In genomic region chr21:15755125-15755524, GRCh38 we compare ENCODE assay signal across 14 cellular contexts.
"Had no signal": no experiment of that assay in that cellular context is flagged by ENCODE, and none has a peak within 500 bp of the region (broad histone marks: within the 10 kb centered on the region; RNA-seq: fewer than 3 reads in every experiment).

No MANE protein-coding gene starts in this region.

- H3K27me3 Mint-ChIP-seq: activated CD8-positive, alpha-beta memory T cell treated with anti-CD3 and anti-CD28 coated beads, Interleukin-2, amount 10 ng/mL, durations not matched to agents 7 days and 5 days; activated naive CD8-positive, alpha-beta T cell treated with anti-CD3 and anti-CD28 coated beads, Interleukin-2, amount 50 U/mL, for 24 hours had no signal

- H3K9me3 ChIP-seq: mucosa of descending colon, suprapubic skin, upper lobe of right lung had no signal

- DNase-seq: activated CD4-positive, alpha-beta T cell treated with anti-CD3 and anti-CD28 coated beads, Interleukin-2, amount 50 U/mL, for 48 hours; activated CD4-positive, CD25-positive, alpha-beta regulatory T cell treated with anti-CD3 and anti-CD28 coated beads, Interleukin-2, amount 50 U/mL, for 72 hours; activated CD8-positive, alpha-beta memory T cell treated with anti-CD3 and anti-CD28 coated beads, Interleukin-2, amount 10 ng/mL, durations not matched to agents 7 days and 5 days; activated naive CD8-positive, alpha-beta T cell treated with anti-CD3 and anti-CD28 coated beads, Interleukin-2, amount 50 U/mL, for 24 hours; activated T-cell treated with anti-CD3 and anti-CD28 coated beads, Interleukin-2, amount 50 U/mL, for 48 hours; cortex of kidney; effector memory CD4-positive, alpha-beta T cell; mucosa of descending colon; nephron progenitor cell; stimulated activated CD4-positive, alpha-beta T cell treated with anti-CD3 and anti-CD28 coated beads, Interleukin-4, amount 100 ng/mL, for 1 hour; stimulated activated CD8-positive, alpha-beta memory T cell treated with anti-CD3 and anti-CD28 coated beads, Interleukin-4, amount 100 ng/mL, for 48 hours; stimulated activated naive CD8-positive, alpha-beta T cell treated with anti-CD3 and anti-CD28 coated beads, Interleukin-15, Interleukin-2, amounts not matched to agents 100 U/mL and 50 U/mL, for 24 hours; upper lobe of right lung had no signal

- ATAC-seq: activated CD8-positive, alpha-beta memory T cell treated with anti-CD3 and anti-CD28 coated beads, Interleukin-2, amount 10 ng/mL, durations not matched to agents 7 days and 5 days; activated naive CD8-positive, alpha-beta T cell treated with anti-CD3 and anti-CD28 coated beads, Interleukin-2, amount 50 U/mL, for 24 hours; stimulated activated naive CD8-positive, alpha-beta T cell treated with anti-CD3 and anti-CD28 coated beads, Interleukin-15, Interleukin-2, amounts not matched to agents 100 U/mL and 50 U/mL, for 24 hours had no signal

- H3K4me3 ChIP-seq: mucosa of descending colon, suprapubic skin, upper lobe of right lung had no signal

- H3K27ac ChIP-seq: suprapubic skin, upper lobe of right lung had no signal

- H3K27ac Mint-ChIP-seq: activated CD8-positive, alpha-beta memory T cell treated with anti-CD3 and anti-CD28 coated beads, Interleukin-2, amount 10 ng/mL, durations not matched to agents 7 days and 5 days; activated naive CD8-positive, alpha-beta T cell treated with anti-CD3 and anti-CD28 coated beads, Interleukin-2, amount 50 U/mL, for 24 hours had no signal

- H3K4me3 Mint-ChIP-seq: activated CD8-positive, alpha-beta memory T cell treated with anti-CD3 and anti-CD28 coated beads, Interleukin-2, amount 10 ng/mL, durations not matched to agents 7 days and 5 days; activated naive CD8-positive, alpha-beta T cell treated with anti-CD3 and anti-CD28 coated beads, Interleukin-2, amount 50 U/mL, for 24 hours; nephron progenitor cell had no signal

- H3K27me3 ChIP-seq: suprapubic skin, upper lobe of right lung had no signal

- H3K36me3 ChIP-seq: suprapubic skin, upper lobe of right lung had no signal
